Comparison of ENCODE assay signal across 9 cellular contexts in the genomic region with DNA sequence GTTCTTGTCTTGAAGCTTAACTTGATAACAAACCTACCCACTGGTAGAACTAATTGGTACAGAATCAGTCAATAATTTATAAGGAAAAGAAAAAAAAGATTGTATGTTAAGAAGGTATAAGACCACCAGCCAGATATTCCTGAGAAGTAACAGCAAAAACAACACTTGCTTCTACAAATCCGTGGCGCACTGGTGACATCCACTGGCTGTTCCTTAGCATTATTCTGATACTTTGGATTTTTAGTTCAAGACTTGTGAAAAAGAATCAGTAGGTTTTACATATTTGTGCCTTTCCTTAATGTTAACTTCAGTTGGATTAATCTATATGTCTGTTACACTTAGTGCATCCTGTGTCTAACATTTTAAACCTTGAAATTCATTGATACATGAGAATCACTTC.
DNase-seq lines count a peak whose midpoint lies in the region; ATAC-seq, FAIRE-seq and TF ChIP-seq lines count a peak whose summit lies in the region.
"Had no signal": no experiment of that assay in that cellular context is flagged by ENCODE, and none has a peak within 500 bp of the region (broad histone marks: within the 10 kb centered on the region; RNA-seq: fewer than 3 reads in every experiment).

No MANE protein-coding gene starts in this region.

- H3K27me3 Mint-ChIP-seq in CD4-positive, alpha-beta T cell, result no peaks in the 10 kb centered on the region
- H3K27me3 Mint-ChIP-seq: IgD-negative memory B cell had no signal

- H3K27me3 ChIP-seq in CD4-positive, alpha-beta T cell (ENCODE audit: control insufficient read depth, insufficient read depth, low read length), result no peaks in the 10 kb centered on the region

- peak; percentile 3 for DNase-seq in NCI-H226
- DNase-seq in ecto neural progenitor cell (ENCODE audit: low spot score), result peak; percentile 62
- peak; percentile 7 for DNase-seq in occipital lobe (lab: John Stamatoyannopoulos, UW)
- DNase-seq in KG1 (lab: John Stamatoyannopoulos, UW), result no peak
- no peak for DNase-seq in CD4-positive, alpha-beta T cell

- ATAC-seq in GM21529 (IDR thresholded peaks at IDR 0.05; ENCODE audit: unreplicated experiment) (no peak), GM21723 (IDR thresholded peaks at IDR 0.05; ENCODE audit: unreplicated experiment) (no peak)
- no peak for ATAC-seq in CD4-positive, alpha-beta T cell (ENCODE audit: poor library complexity)

- POLR2A ChIA-PET in CD4-positive, alpha-beta T cell (lab: Charles Lee), result no interaction called here

- intact Hi-C loops in CD4-positive, alpha-beta T cell (cut with DNase I, micrococcal nuclease), result no loop called here

- no peak for TF ChIP-seq CTCF in CD4-positive, alpha-beta T cell (IDR thresholded peaks at IDR 0.05)

- CTCF ChIA-PET in CD4-positive, alpha-beta T cell (lab: Charles Lee), result no interaction called here

- no peak overlapping the region for H3K4me3 Mint-ChIP-seq in CD4-positive, alpha-beta T cell
- H3K4me3 Mint-ChIP-seq: IgD-negative memory B cell had no signal

- no peaks in the 10 kb centered on the region for H3K4me1 Mint-ChIP-seq in CD4-positive, alpha-beta T cell (ENCODE audit: low read depth)
- H3K4me1 Mint-ChIP-seq: IgD-negative memory B cell had no signal

- no peak overlapping the region for H3K27ac ChIP-seq in CD4-positive, alpha-beta T cell (ENCODE audit: low read depth, low read length)

- H3K9me3 Mint-ChIP-seq in CD4-positive, alpha-beta T cell, result no peaks in the 10 kb centered on the region
- H3K9me3 Mint-ChIP-seq: IgD-negative memory B cell had no signal

- FAIRE-seq in G401.6 (lab: Jason Lieb, UNC), result peak; percentile 37

- no peaks in the 10 kb centered on the region for H3K36me3 Mint-ChIP-seq in CD4-positive, alpha-beta T cell (ENCODE audit: low read depth)
- H3K36me3 Mint-ChIP-seq: IgD-negative memory B cell had no signal

- H3K27ac Mint-ChIP-seq in CD4-positive, alpha-beta T cell, result no peak overlapping the region
- H3K27ac Mint-ChIP-seq: IgD-negative memory B cell had no signal

- no peaks in the 10 kb centered on the region for H3K9me3 ChIP-seq in CD4-positive, alpha-beta T cell (ENCODE audit: control insufficient read depth, low read length)

Comparison
In these comparisons a context has a peak if more than half of its experiments do, and no peak if none do; other contexts are left out.
1. DNase-seq: peak in NCI-H226 (single experiment), ecto neural progenitor cell (single experiment) and occipital lobe (single experiment); none in KG1 (single experiment) and CD4-positive, alpha-beta T cell (0 of 10).